ENCODE assay signal across 12 cellular contexts in genomic region chr12:110223777-110224378, GRCh38. TPM values are rescaled to one million over a fixed set of nuclear protein-coding genes. Genes with fewer than 3 reads are reported as not detected.
DNase-seq lines count a peak whose midpoint lies in the region; ATAC-seq and TF ChIP-seq lines count a peak whose summit lies in the region.
"Had no signal": no experiment of that assay in that cellular context is flagged by ENCODE, and none has a peak within 500 bp of the region (broad histone marks: within the 10 kb centered on the region; RNA-seq: fewer than 3 reads in every experiment).

No MANE protein-coding gene starts in this region.

- H3K27me3 ChIP-seq in ACC112 (ENCODE audit: insufficient read depth, low read length): no peaks in the 10 kb centered on the region
- H3K27me3 ChIP-seq in RWPE2 (ENCODE audit: insufficient read depth, poor library complexity, severe bottlenecking): no peaks in the 10 kb centered on the region

- H3K27me3 Mint-ChIP-seq in nephron progenitor cell (ENCODE audit: low read depth, poor library complexity): no peaks in the 10 kb centered on the region
- H3K27me3 Mint-ChIP-seq in immature natural killer cell (ENCODE audit: low read depth in 3 of 3): peaks cover 0 to 2% (median 1%) of the 10 kb centered on the region in 3 donors
- H3K27me3 Mint-ChIP-seq: activated naive CD8-positive, alpha-beta T cell had no signal

- no peaks in the 10 kb centered on the region for H3K9me3 ChIP-seq in RWPE2 (ENCODE audit: severe bottlenecking)

- TF ChIP-seq CTCF in RWPE2 (IDR thresholded peaks at IDR 0.05; ENCODE audit: poor library complexity, severe bottlenecking) (no peak), fibroblast of pulmonary artery (IDR thresholded peaks at IDR 0.05; ENCODE audit: low read length, missing control alignments) (no peak), nephron progenitor cell (IDR thresholded peaks at IDR 0.05) (no peak)

- peak overlapping the region; percentile 66 for H3K27ac ChIP-seq in ACC112 (ENCODE audit: low read depth, low read length)
- H3K27ac ChIP-seq in RWPE2 (ENCODE audit: poor library complexity, severe bottlenecking): peak overlapping the region; percentile 88

- no peaks in the 10 kb centered on the region for H3K79me2 ChIP-seq in ACC112 (ENCODE audit: control insufficient read depth, insufficient read depth, low read length, unreplicated experiment)

- H3K4me3 Mint-ChIP-seq in nephron progenitor cell: no peak overlapping the region
- no peak overlapping the region for H3K4me3 Mint-ChIP-seq in immature natural killer cell
- H3K4me3 Mint-ChIP-seq: activated naive CD8-positive, alpha-beta T cell; type B pancreatic cell had no signal

- H3K4me1 ChIP-seq in ACC112 (ENCODE audit: control insufficient read depth, insufficient read depth, low read length, unreplicated experiment): peaks cover 17% of the 10 kb centered on the region
- peaks cover 23% of the 10 kb centered on the region for H3K4me1 ChIP-seq in RWPE2 (ENCODE audit: insufficient read depth, poor library complexity, severe bottlenecking)

- no peaks in the 10 kb centered on the region for H3K9me3 Mint-ChIP-seq in nephron progenitor cell
- no peaks in the 10 kb centered on the region for H3K9me3 Mint-ChIP-seq in immature natural killer cell

- H3K36me3 ChIP-seq in ACC112 (ENCODE audit: insufficient read depth, low read length) (no peaks in the 10 kb centered on the region), RWPE2 (ENCODE audit: low read depth) (peaks cover 4% of the 10 kb centered on the region)

- ATAC-seq in RWPE2 (ENCODE audit: low read depth): peak; percentile 94

- H2AFZ ChIP-seq in ACC112 (ENCODE audit: low read length, unreplicated experiment): peak overlapping the region; percentile 37

- DNase-seq in RWPE2 (ENCODE audit: low spot score) (no peak), fibroblast of pulmonary artery (ENCODE audit: low read depth) (peak; percentile 16), nephron progenitor cell (no peak), immature natural killer cell (no peak), NOMO-1 (lab: John Stamatoyannopoulos, UW; ENCODE audit: unreplicated experiment in 2 of 2) (no peak), hippocampal formation (lab: John Stamatoyannopoulos, UW) (no peak), NCI-H345 (lab: John Stamatoyannopoulos, UW) (no peak)
- DNase-seq: activated CD4-positive, alpha-beta T cell treated with anti-CD3 and anti-CD28 coated beads, Interleukin-2, amount 50 U/mL, for 1 hour; stimulated activated CD4-positive, alpha-beta T cell treated with anti-CD3 and anti-CD28 coated beads, Interleukin-4, amount 100 ng/mL, for 1 hour had no signal

- H3K4me3 ChIP-seq in ACC112 (ENCODE audit: low read depth, low read length): peak overlapping the region; percentile 72; the same call in 1 of the 2 replicates
- H3K4me3 ChIP-seq in RWPE2 (ENCODE audit: severe bottlenecking): no peak overlapping the region
- H3K4me3 ChIP-seq in fibroblast of pulmonary artery (replicated peaks; ENCODE audit: low read depth, low read length): no peak overlapping the region

- H3K36me3 Mint-ChIP-seq in nephron progenitor cell (ENCODE audit: low read depth) (peaks cover 27% of the 10 kb centered on the region), immature natural killer cell (no peaks in the 10 kb centered on the region)
- H3K36me3 Mint-ChIP-seq: activated naive CD8-positive, alpha-beta T cell had no signal

- H3K4me1 Mint-ChIP-seq in nephron progenitor cell: peaks cover 7% of the 10 kb centered on the region
- no peaks in the 10 kb centered on the region for H3K4me1 Mint-ChIP-seq in immature natural killer cell

- H3K27ac Mint-ChIP-seq in nephron progenitor cell (peak overlapping the region; percentile 70), immature natural killer cell (no peak overlapping the region)
- H3K27ac Mint-ChIP-seq: activated naive CD8-positive, alpha-beta T cell; type B pancreatic cell had no signal

RNA-seq across cellular contexts. Expression of gene ATP2A2, which starts 57.2 kb away (rescaled TPM):
- polyA plus RNA-seq in immature natural killer cell: 1 to 10 TPM; 2.0 to 8.0 (median 2.5) TPM
